In the genomic region with DNA sequence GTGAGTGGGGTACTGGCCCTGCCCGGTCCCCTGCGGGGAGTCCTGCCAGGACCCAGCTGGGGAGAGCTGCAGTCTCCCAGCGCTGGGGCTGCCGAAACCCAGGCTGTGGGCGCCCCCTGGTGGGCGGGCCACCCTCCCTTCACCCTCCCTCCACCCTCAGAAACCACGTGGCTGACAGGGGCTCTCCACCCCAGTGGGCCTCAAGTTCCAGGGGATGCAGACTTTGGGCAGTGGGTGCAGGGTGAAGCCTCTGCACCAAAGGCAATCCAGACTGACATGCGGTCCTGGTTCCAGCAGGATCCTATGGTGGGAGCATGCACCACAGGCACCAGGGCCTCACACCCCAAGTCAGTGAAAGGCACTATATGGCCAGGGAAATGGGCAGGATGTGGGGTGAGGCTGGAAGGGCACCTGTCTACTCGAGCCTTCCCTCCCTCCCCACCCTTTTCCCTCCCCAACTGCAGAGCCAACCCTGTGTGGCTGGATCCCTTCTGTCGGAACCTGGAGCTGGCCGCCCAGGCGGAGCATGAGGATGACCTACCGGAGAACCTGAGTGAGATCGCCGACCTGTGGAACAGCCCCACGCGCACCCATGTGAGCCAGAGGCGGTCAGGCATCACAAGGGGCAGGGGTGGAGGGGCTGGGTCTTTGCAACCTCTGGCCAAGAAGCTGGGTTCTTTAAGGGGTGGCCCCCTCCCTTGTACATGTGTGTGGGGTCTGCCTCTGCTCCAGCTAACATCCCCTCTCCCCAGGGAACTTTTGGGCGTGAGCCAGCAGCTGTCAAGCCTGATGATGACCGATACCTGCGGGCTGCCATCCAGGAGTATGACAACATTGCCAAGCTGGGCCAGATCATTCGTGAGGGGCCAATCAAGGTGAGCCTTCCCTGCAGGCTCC, we compare ENCODE assay signal across 1 cellular context.
TF ChIP-seq lines count a peak whose summit lies in the region.

No MANE protein-coding gene starts in this region.

TF ChIP-seq in GM12878, 131 proteins besides CTCF, POLR2A, EP300 and RAD21 (continued from another document):
- TF ChIP-seq CEBPB (IDR thresholded peaks at IDR 0.05; ENCODE audit: borderline replicate concordance in 1 of 2, low read depth in 2 of 2, low read length in 2 of 2) (no peak), HDAC6 (IDR thresholded peaks at IDR 0.05; ENCODE audit: unreplicated experiment) (no peak), YY1 (IDR thresholded peaks at IDR 0.05; ENCODE audit: low read depth, low read length) (peak; percentile 53; the same call in 1 of the 2 replicates), HDGF (IDR thresholded peaks at IDR 0.05) (no peak; the same call in 1 of the 2 replicates), NRF1 (conservative IDR thresholded peaks at IDR 0.05; ENCODE audit: low read depth, low read length) (no peak), FOXM1 (IDR thresholded peaks at IDR 0.05; ENCODE audit: low read depth, low read length) (no peak), EGR1 (IDR thresholded peaks at IDR 0.05; ENCODE audit: borderline replicate concordance in 1 of 2, low read depth in 2 of 2, low read length in 2 of 2) (no peak), SMC3 (IDR thresholded peaks at IDR 0.05; ENCODE audit: borderline replicate concordance, low read length) (peak; percentile 91), STAT1 (conservative IDR thresholded peaks at IDR 0.05) (no peak), MEF2A (IDR thresholded peaks at IDR 0.05; ENCODE audit: insufficient read depth, low read depth, low read length) (no peak), SUZ12 (IDR thresholded peaks at IDR 0.05; ENCODE audit: unreplicated experiment) (no peak), TAF1 (IDR thresholded peaks at IDR 0.05; ENCODE audit: borderline replicate concordance, low read depth, low read length) (no peak), HCFC1 (IDR thresholded peaks at IDR 0.05; ENCODE audit: low read length) (no peak), CREM (IDR thresholded peaks at IDR 0.05; ENCODE audit: low read depth) (no peak)
- TF ChIP-seq, protein P1, sequence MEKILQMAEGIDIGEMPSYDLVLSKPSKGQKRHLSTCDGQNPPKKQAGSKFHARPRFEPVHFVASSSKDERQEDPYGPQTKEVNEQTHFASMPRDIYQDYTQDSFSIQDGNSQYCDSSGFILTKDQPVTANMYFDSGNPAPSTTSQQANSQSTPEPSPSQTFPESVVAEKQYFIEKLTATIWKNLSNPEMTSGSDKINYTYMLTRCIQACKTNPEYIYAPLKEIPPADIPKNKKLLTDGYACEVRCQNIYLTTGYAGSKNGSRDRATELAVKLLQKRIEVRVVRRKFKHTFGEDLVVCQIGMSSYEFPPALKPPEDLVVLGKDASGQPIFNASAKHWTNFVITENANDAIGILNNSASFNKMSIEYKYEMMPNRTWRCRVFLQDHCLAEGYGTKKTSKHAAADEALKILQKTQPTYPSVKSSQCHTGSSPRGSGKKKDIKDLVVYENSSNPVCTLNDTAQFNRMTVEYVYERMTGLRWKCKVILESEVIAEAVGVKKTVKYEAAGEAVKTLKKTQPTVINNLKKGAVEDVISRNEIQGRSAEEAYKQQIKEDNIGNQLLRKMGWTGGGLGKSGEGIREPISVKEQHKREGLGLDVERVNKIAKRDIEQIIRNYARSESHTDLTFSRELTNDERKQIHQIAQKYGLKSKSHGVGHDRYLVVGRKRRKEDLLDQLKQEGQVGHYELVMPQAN (conservative IDR thresholded peaks at IDR 0.05), result no peak
- TF ChIP-seq, protein P2, sequence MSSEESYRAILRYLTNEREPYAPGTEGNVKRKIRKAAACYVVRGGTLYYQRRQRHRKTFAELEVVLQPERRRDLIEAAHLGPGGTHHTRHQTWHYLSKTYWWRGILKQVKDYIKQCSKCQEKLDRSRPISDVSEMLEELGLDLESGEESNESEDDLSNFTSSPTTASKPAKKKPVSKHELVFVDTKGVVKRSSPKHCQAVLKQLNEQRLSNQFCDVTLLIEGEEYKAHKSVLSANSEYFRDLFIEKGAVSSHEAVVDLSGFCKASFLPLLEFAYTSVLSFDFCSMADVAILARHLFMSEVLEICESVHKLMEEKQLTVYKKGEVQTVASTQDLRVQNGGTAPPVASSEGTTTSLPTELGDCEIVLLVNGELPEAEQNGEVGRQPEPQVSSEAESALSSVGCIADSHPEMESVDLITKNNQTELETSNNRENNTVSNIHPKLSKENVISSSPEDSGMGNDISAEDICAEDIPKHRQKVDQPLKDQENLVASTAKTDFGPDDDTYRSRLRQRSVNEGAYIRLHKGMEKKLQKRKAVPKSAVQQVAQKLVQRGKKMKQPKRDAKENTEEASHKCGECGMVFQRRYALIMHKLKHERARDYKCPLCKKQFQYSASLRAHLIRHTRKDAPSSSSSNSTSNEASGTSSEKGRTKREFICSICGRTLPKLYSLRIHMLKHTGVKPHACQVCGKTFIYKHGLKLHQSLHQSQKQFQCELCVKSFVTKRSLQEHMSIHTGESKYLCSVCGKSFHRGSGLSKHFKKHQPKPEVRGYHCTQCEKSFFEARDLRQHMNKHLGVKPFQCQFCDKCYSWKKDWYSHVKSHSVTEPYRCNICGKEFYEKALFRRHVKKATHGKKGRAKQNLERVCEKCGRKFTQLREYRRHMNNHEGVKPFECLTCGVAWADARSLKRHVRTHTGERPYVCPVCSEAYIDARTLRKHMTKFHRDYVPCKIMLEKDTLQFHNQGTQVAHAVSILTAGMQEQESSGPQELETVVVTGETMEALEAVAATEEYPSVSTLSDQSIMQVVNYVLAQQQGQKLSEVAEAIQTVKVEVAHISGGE (CRISPR knock-in tag; IDR thresholded peaks at IDR 0.05), result no peak
- TF ChIP-seq, protein P3, sequence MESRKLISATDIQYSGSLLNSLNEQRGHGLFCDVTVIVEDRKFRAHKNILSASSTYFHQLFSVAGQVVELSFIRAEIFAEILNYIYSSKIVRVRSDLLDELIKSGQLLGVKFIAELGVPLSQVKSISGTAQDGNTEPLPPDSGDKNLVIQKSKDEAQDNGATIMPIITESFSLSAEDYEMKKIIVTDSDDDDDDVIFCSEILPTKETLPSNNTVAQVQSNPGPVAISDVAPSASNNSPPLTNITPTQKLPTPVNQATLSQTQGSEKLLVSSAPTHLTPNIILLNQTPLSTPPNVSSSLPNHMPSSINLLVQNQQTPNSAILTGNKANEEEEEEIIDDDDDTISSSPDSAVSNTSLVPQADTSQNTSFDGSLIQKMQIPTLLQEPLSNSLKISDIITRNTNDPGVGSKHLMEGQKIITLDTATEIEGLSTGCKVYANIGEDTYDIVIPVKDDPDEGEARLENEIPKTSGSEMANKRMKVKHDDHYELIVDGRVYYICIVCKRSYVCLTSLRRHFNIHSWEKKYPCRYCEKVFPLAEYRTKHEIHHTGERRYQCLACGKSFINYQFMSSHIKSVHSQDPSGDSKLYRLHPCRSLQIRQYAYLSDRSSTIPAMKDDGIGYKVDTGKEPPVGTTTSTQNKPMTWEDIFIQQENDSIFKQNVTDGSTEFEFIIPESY (IDR thresholded peaks at IDR 0.05), result no peak
- TF ChIP-seq, protein P4, sequence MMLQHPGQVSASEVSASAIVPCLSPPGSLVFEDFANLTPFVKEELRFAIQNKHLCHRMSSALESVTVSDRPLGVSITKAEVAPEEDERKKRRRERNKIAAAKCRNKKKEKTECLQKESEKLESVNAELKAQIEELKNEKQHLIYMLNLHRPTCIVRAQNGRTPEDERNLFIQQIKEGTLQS (IDR thresholded peaks at IDR 0.05; ENCODE audit: borderline replicate concordance, extremely low read depth, low read depth, low read length), result no peak
- TF ChIP-seq, protein P5, sequence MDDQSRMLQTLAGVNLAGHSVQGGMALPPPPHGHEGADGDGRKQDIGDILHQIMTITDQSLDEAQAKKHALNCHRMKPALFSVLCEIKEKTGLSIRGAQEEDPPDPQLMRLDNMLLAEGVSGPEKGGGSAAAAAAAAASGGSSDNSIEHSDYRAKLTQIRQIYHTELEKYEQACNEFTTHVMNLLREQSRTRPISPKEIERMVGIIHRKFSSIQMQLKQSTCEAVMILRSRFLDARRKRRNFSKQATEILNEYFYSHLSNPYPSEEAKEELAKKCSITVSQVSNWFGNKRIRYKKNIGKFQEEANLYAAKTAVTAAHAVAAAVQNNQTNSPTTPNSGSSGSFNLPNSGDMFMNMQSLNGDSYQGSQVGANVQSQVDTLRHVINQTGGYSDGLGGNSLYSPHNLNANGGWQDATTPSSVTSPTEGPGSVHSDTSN (IDR thresholded peaks at IDR 0.05; ENCODE audit: insufficient replicate concordance, low read depth, low read length), result no peak
